In genomic region chrX:129779086-129779672, GRCh38 we compare ENCODE assay signal across 15 cellular contexts. TPM values are rescaled to one million over a fixed set of nuclear protein-coding genes. Genes with fewer than 3 reads are reported as not detected.
DNase-seq lines count a peak whose midpoint lies in the region; TF ChIP-seq lines count a peak whose summit lies in the region.
"Had no signal": no experiment of that assay in that cellular context is flagged by ENCODE, and none has a peak within 500 bp of the region (broad histone marks: within the 10 kb centered on the region; RNA-seq: fewer than 3 reads in every experiment).

No MANE protein-coding gene starts in this region.

- peak overlapping the region; percentile 90 for H3K4me3 Mint-ChIP-seq in activated CD4-positive, alpha-beta T cell treated with anti-CD3 and anti-CD28 coated beads, Interleukin-2, amount 10 ng/mL, durations not matched to agents 24 days and 14 days
- H3K4me3 Mint-ChIP-seq in chondrocyte (ENCODE audit: unreplicated experiment), result no peak overlapping the region

- peak overlapping the region; percentile 64 to 97 (median 93) for H3K27ac ChIP-seq in spleen
- H3K27ac ChIP-seq: pancreas, SJCRH30 had no signal

- peaks cover 4% of the 10 kb centered on the region for H3K9me3 Mint-ChIP-seq in activated CD4-positive, alpha-beta T cell treated with anti-CD3 and anti-CD28 coated beads, Interleukin-2, amount 10 ng/mL, durations not matched to agents 24 days and 14 days
- H3K9me3 Mint-ChIP-seq in chondrocyte (ENCODE audit: low read depth), result peaks cover 2% of the 10 kb centered on the region

- H3K36me3 ChIP-seq in spleen, result peaks cover 0 to 27% (median 0%) of the 10 kb centered on the region in 6 donors
- H3K36me3 ChIP-seq: pancreas, SJCRH30 had no signal

- H3K4me3 ChIP-seq in NB4 (ENCODE audit: low read depth, low read length) (peak overlapping the region; percentile 88), spleen (peak overlapping the region in 5 of 8 donors; percentile 53 to 80 (median 65))
- H3K4me3 ChIP-seq: SJCRH30 had no signal

- H3K27ac Mint-ChIP-seq in activated CD4-positive, alpha-beta T cell treated with anti-CD3 and anti-CD28 coated beads, Interleukin-2, amount 10 ng/mL, durations not matched to agents 24 days and 14 days, result peak overlapping the region; percentile 95
- no peak overlapping the region for H3K27ac Mint-ChIP-seq in chondrocyte (ENCODE audit: unreplicated experiment)

- H3K27me3 Mint-ChIP-seq in activated CD4-positive, alpha-beta T cell treated with anti-CD3 and anti-CD28 coated beads, Interleukin-2, amount 10 ng/mL, durations not matched to agents 24 days and 14 days, result no peaks in the 10 kb centered on the region
- H3K27me3 Mint-ChIP-seq in chondrocyte (ENCODE audit: low read depth), result peaks cover 8% of the 10 kb centered on the region

- peaks cover 32% of the 10 kb centered on the region for H3K36me3 Mint-ChIP-seq in activated CD4-positive, alpha-beta T cell treated with anti-CD3 and anti-CD28 coated beads, Interleukin-2, amount 10 ng/mL, durations not matched to agents 24 days and 14 days (ENCODE audit: low read depth)
- no peaks in the 10 kb centered on the region for H3K36me3 Mint-ChIP-seq in chondrocyte (ENCODE audit: low read depth)

- peaks cover 18 to 81% (median 66%) of the 10 kb centered on the region in 6 donors for H3K4me1 ChIP-seq in spleen
- H3K4me1 ChIP-seq: pancreas, SJCRH30 had no signal

- DNase-seq in activated CD4-positive, alpha-beta T cell treated with anti-CD3 and anti-CD28 coated beads, Interleukin-2, amount 10 ng/mL, durations not matched to agents 24 days and 14 days, result no peak
- DNase-seq in activated CD4-positive, alpha-beta T cell treated with anti-CD3 and anti-CD28 coated beads, Interleukin-2, amount 50 U/mL, for 1 hour, result no peak
- no peak for DNase-seq in NB4 (ENCODE audit: low read depth)
- DNase-seq in chondrocyte (ENCODE audit: low spot score), result peak; percentile 47
- DNase-seq in spleen, result peak; percentile 67
- DNase-seq in NCI-H1436 (lab: John Stamatoyannopoulos, UW), result no peak
- DNase-seq in NCI-H82 (lab: John Stamatoyannopoulos, UW), result no peak
- no peak for DNase-seq in SHP77 (lab: John Stamatoyannopoulos, UW)
- DNase-seq: DMS 273 treated with DMSO at 0.1 percent for 48 hours, GOT3, NCI-H2029 treated with DMSO at 0.1 percent for 48 hours, SJCRH30 had no signal

- intact Hi-C loops in activated CD4-positive, alpha-beta T cell treated with anti-CD3 and anti-CD28 coated beads, Interleukin-2, amount 10 ng/mL, durations not matched to agents 24 days and 14 days (cut with micrococcal nuclease), result loop anchor here (10.0 kb wide), 1 partner anchor 396 kb away; the partner anchor contains the start of gene RAB33A
- intact Hi-C loops in spleen (cut with DNase I; ENCODE audit: low total_unique reads), result no loop called here

- no peaks in the 10 kb centered on the region for H3K27me3 ChIP-seq in spleen (replicated peaks in 1 of 7)
- H3K27me3 ChIP-seq: SJCRH30 had no signal

- peaks cover 50% of the 10 kb centered on the region for H3K4me1 Mint-ChIP-seq in activated CD4-positive, alpha-beta T cell treated with anti-CD3 and anti-CD28 coated beads, Interleukin-2, amount 10 ng/mL, durations not matched to agents 24 days and 14 days
- no peaks in the 10 kb centered on the region for H3K4me1 Mint-ChIP-seq in chondrocyte (ENCODE audit: low read depth)

- no peak for TF ChIP-seq POLR2A in NB4 (IDR thresholded peaks at IDR 0.05; ENCODE audit: extremely low read depth, insufficient read length)
- TF ChIP-seq POLR2A in spleen (IDR thresholded peaks at IDR 0.05), result no peak

- no peaks in the 10 kb centered on the region for H3K9me3 ChIP-seq in spleen
- H3K9me3 ChIP-seq: pancreas, SJCRH30 had no signal

- TF ChIP-seq CTCF in NB4 (IDR thresholded peaks at IDR 0.05; ENCODE audit: low read depth, low read length) (no peak), chondrocyte (IDR thresholded peaks at IDR 0.05) (no peak), spleen (IDR thresholded peaks at IDR 0.05 in 8 of 11, conservative IDR thresholded peaks at IDR 0.05 in 3 of 11) (no peak)

- 61 to 78% (median 71%) methylated on average over 7 of the region's 7 CpGs for WGBS in spleen, 5 donors

RNA-seq across cellular contexts. Expression of gene SASH3, which starts 0.6 kb away (rescaled TPM):
- total RNA-seq in activated CD4-positive, alpha-beta T cell treated with anti-CD3 and anti-CD28 coated beads, Interleukin-2, amount 10 ng/mL, durations not matched to agents 24 days and 14 days, result 115 and 116 TPM in 2 replicates
- total RNA-seq in chondrocyte (not detected in 3 replicates), spleen (100 to 1,000 TPM; 126 to 204 (median 147) TPM)
- 100 to 1,000 TPM; 111 to 142 (median 138) TPM for polyA plus RNA-seq in spleen
- total RNA-seq: A673, lung microvascular endothelial cell, SJCRH30 had no signal

RNA-seq across cellular contexts. Expression of gene XPNPEP2, which starts 40.4 kb away (rescaled TPM):
- 0.24 and 0.28 TPM in 2 replicates for total RNA-seq in activated CD4-positive, alpha-beta T cell treated with anti-CD3 and anti-CD28 coated beads, Interleukin-2, amount 10 ng/mL, durations not matched to agents 24 days and 14 days
- total RNA-seq in chondrocyte, result not detected in 3 replicates
- under 1 TPM; 0.09 to 0.74 (median 0.20) TPM for total RNA-seq in spleen
- polyA plus RNA-seq in spleen, result under 1 TPM; 0.13 to 0.46 (median 0.22) TPM
- total RNA-seq: A673, lung microvascular endothelial cell had no signal

Comparison
In these comparisons a context has a peak if more than half of its experiments do, and no peak if none do; other contexts are left out.
1. DNase-seq: peak in chondrocyte (single experiment) and spleen (single experiment); none in activated CD4-positive, alpha-beta T cell treated with anti-CD3 and anti-CD28 coated beads, Interleukin-2, amount 10 ng/mL, durations not matched to agents 24 days and 14 days (single experiment), activated CD4-positive, alpha-beta T cell treated with anti-CD3 and anti-CD28 coated beads, Interleukin-2, amount 50 U/mL, for 1 hour (single experiment), NB4 (single experiment), NCI-H1436 (single experiment), NCI-H82 (single experiment) and SHP77 (0 of 2).
2. RNA of gene SASH3, which starts 0.6 kb away (total RNA-seq): 126 to 204 TPM in spleen and 115 to 116 TPM in activated CD4-positive, alpha-beta T cell treated with anti-CD3 and anti-CD28 coated beads, Interleukin-2, amount 10 ng/mL, durations not matched to agents 24 days and 14 days; not detected in chondrocyte; every median in the first group is over 100 times any median in the second.